ENCODE assay signal across 12 cellular contexts in genomic region chr17:18442093-18442492, GRCh38. TPM values are rescaled to one million over a fixed set of nuclear protein-coding genes. Genes with fewer than 3 reads are reported as not detected.
DNase-seq lines count a peak whose midpoint lies in the region; ATAC-seq and TF ChIP-seq lines count a peak whose summit lies in the region.
"Not testable (repeated sequence)": the region's sequence is repeated elsewhere in the genome, so short reads cannot be mapped to it uniquely, and the experiment has no call there.
"Had no signal": no experiment of that assay in that cellular context is flagged by ENCODE, and none has a peak within 500 bp of the region (broad histone marks: within the 10 kb centered on the region; RNA-seq: fewer than 3 reads in every experiment).

No MANE protein-coding gene starts in this region.

- not testable (repeated sequence) for H3K4me1 Mint-ChIP-seq in CD8-positive, alpha-beta T cell (ENCODE audit: low read depth); activated naive CD4-positive, alpha-beta T cell treated with anti-CD3 and anti-CD28 coated beads, Interleukin-2, amount 10 ng/mL, durations not matched to agents 7 days and 5 days; stimulated activated memory B cell treated with anti-CD40 and anti-IgM and Interleukin-4, amounts not matched to agents 10 μg/mL and 1 μg/mL and 100 μg/mL, for 72 hours

- DNase-seq in CD8-positive, alpha-beta T cell, result peak in 6 of 7 experiments; percentile 16 to 77 (median 48)
- not testable (repeated sequence) for DNase-seq in RWPE2 (ENCODE audit: low spot score); fibroblast of the aortic adventitia (ENCODE audit: low read depth)
- DNase-seq in activated CD8-positive, alpha-beta memory T cell treated with anti-CD3 and anti-CD28 coated beads for 1 hour (ENCODE audit: extremely low read depth in 1 of 2, low read depth in 1 of 2), result peak; percentile 8 to 22
- peak; percentile 51 for DNase-seq in activated naive CD4-positive, alpha-beta T cell treated with anti-CD3 and anti-CD28 coated beads, Interleukin-2, amount 10 ng/mL, durations not matched to agents 7 days and 5 days
- DNase-seq in mucosa of gallbladder (ENCODE audit: low spot score), result peak; percentile 16
- DNase-seq in stimulated activated CD4-positive, alpha-beta T cell treated with anti-CD3 and anti-CD28 coated beads, Interleukin-2, amount 100 ng/mL, for 24 hours, result peak; percentile 53 to 55

- not testable (repeated sequence) for H3K27me3 ChIP-seq in CD8-positive, alpha-beta T cell (ENCODE audit: insufficient read depth, low read length); RWPE2 (ENCODE audit: insufficient read depth, poor library complexity, severe bottlenecking)

- not testable (repeated sequence) for H3K4me3 ChIP-seq in CD8-positive, alpha-beta T cell (ENCODE audit: low read depth, low read length); RWPE2 (ENCODE audit: severe bottlenecking); fibroblast of the aortic adventitia (ENCODE audit: low read depth, low read length)

- ATAC-seq in CD8-positive, alpha-beta T cell, result peak; percentile 51
- ATAC-seq in RWPE2 (ENCODE audit: low read depth), result peak; percentile 49; the same call in 2 of the 3 replicates
- ATAC-seq in stimulated activated memory B cell treated with anti-CD40 and anti-IgM and Interleukin-4, amounts not matched to agents 10 μg/mL and 1 μg/mL and 100 μg/mL, for 72 hours, result peak; percentile 73

- not testable (repeated sequence) for H3K4me1 ChIP-seq in CD8-positive, alpha-beta T cell (ENCODE audit: insufficient read depth, low read length); RWPE2 (ENCODE audit: insufficient read depth, poor library complexity, severe bottlenecking)

- H3K27me3 Mint-ChIP-seq in CD8-positive, alpha-beta T cell (ENCODE audit: low read depth); activated naive CD4-positive, alpha-beta T cell treated with anti-CD3 and anti-CD28 coated beads, Interleukin-2, amount 10 ng/mL, durations not matched to agents 7 days and 5 days; stimulated activated memory B cell treated with anti-CD40 and anti-IgM and Interleukin-4, amounts not matched to agents 10 μg/mL and 1 μg/mL and 100 μg/mL, for 72 hours: not testable (repeated sequence)

- H3K36me3 Mint-ChIP-seq in CD8-positive, alpha-beta T cell; activated naive CD4-positive, alpha-beta T cell treated with anti-CD3 and anti-CD28 coated beads, Interleukin-2, amount 10 ng/mL, durations not matched to agents 7 days and 5 days; stimulated activated memory B cell treated with anti-CD40 and anti-IgM and Interleukin-4, amounts not matched to agents 10 μg/mL and 1 μg/mL and 100 μg/mL, for 72 hours: not testable (repeated sequence)

- H3K36me3 ChIP-seq in CD8-positive, alpha-beta T cell (ENCODE audit: insufficient read depth, low read length); RWPE2 (ENCODE audit: low read depth): not testable (repeated sequence)

- not testable (repeated sequence) for H3K27ac Mint-ChIP-seq in CD8-positive, alpha-beta T cell; activated naive CD4-positive, alpha-beta T cell treated with anti-CD3 and anti-CD28 coated beads, Interleukin-2, amount 10 ng/mL, durations not matched to agents 7 days and 5 days; stimulated activated memory B cell treated with anti-CD40 and anti-IgM and Interleukin-4, amounts not matched to agents 10 μg/mL and 1 μg/mL and 100 μg/mL, for 72 hours

- CTCF ChIA-PET in CD8-positive, alpha-beta T cell (lab: Charles Lee); activated naive CD4-positive, alpha-beta T cell treated with anti-CD3 and anti-CD28 coated beads, Interleukin-2, amount 10 ng/mL, durations not matched to agents 7 days and 5 days (lab: Charles Lee): not testable (repeated sequence)

- POLR2A ChIA-PET in CD8-positive, alpha-beta T cell (lab: Charles Lee), result not testable (repeated sequence)

- intact Hi-C loops in CD8-positive, alpha-beta T cell (cut with DNase I, micrococcal nuclease), result not testable (repeated sequence)

- TF ChIP-seq CTCF in CD8-positive, alpha-beta T cell (IDR thresholded peaks at IDR 0.05); RWPE2 (IDR thresholded peaks at IDR 0.05; ENCODE audit: poor library complexity, severe bottlenecking): not testable (repeated sequence)
- peak; percentile 32 for TF ChIP-seq CTCF in fibroblast of the aortic adventitia (IDR thresholded peaks at IDR 0.05; ENCODE audit: insufficient read depth, low read length)

- not testable (repeated sequence) for H3K9me3 Mint-ChIP-seq in CD8-positive, alpha-beta T cell; activated naive CD4-positive, alpha-beta T cell treated with anti-CD3 and anti-CD28 coated beads, Interleukin-2, amount 10 ng/mL, durations not matched to agents 7 days and 5 days; stimulated activated memory B cell treated with anti-CD40 and anti-IgM and Interleukin-4, amounts not matched to agents 10 μg/mL and 1 μg/mL and 100 μg/mL, for 72 hours

- not testable (repeated sequence) for H3K9me3 ChIP-seq in CD8-positive, alpha-beta T cell (ENCODE audit: low read length); RWPE2 (ENCODE audit: severe bottlenecking)

- not testable (repeated sequence) for H3K4me3 Mint-ChIP-seq in CD8-positive, alpha-beta T cell; activated naive CD4-positive, alpha-beta T cell treated with anti-CD3 and anti-CD28 coated beads, Interleukin-2, amount 10 ng/mL, durations not matched to agents 7 days and 5 days; stimulated activated memory B cell treated with anti-CD40 and anti-IgM and Interleukin-4, amounts not matched to agents 10 μg/mL and 1 μg/mL and 100 μg/mL, for 72 hours

- not testable (repeated sequence) for H3K27ac ChIP-seq in CD8-positive, alpha-beta T cell (ENCODE audit: low read depth, low read length); RWPE2 (ENCODE audit: poor library complexity, severe bottlenecking)

RNA-seq across cellular contexts. Expression of gene LGALS9C, which starts 34.5 kb away (rescaled TPM):
- total RNA-seq in CD8-positive, alpha-beta T cell, result under 1 TPM; 0.24 to 0.47 TPM
- total RNA-seq in fibroblast of the aortic adventitia (ENCODE audit: low replicate concordance), result not detected in 2 replicates
- total RNA-seq in mucosa of gallbladder, result 8.8 TPM
- total RNA-seq: activated B cell treated with CpG ODN at 0.5 μM for 24 hours, Daoy, endothelial cell of umbilical vein, omental fat pad had no signal
